In the genomic region with DNA sequence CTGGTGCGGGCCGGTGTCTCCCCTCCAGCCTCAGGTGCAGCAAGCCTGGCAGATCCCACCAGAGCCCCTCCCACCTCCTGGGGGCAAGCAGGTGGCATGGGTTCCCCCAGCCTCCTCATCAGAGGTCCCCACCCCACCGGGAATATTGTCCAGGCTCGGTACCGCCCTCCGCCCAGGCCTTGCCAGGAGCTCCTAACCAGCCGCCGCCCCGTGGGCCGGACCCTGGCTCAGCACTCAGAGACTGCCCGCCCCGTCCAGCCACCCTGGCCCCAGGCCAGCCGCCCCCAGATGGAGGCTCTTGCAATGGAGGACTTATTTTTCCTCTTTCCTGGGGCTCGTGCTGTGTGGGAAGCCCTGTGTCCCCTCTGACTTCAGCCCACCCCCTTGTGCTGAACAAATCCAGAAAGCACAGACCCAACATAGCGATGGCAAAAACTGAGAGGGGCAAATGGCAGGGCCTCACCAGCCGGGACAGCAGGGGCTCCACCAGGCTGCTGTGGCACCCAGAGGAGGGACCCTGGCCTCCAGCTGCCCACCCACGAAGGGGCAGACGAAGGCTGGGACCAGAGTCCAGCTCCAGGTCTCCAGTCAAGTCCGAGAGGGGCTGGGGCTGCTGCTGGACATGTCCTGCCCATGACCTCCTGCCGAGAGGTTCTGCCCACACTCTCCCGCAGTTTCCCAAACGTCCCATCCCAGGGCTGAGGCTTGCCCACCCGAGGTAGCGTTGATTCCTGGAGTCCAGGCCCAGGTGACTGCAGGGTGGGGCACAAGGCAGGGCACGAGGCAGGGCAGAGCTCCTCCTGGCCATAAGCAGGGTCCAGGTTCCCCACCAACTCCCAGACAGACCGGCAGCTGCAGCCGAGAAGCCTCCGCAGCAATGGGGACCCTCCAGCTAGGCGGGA, we compare ENCODE assay signal across 1 cellular context.
TF ChIP-seq lines count a peak whose summit lies in the region.

No MANE protein-coding gene starts in this region.

TF ChIP-seq in H1, 55 proteins besides CTCF, POLR2A, EP300 and RAD21:
- TF ChIP-seq EGR1 (IDR thresholded peaks at IDR 0.05; ENCODE audit: borderline replicate concordance, low read depth, low read length) = no peak
- no peak for TF ChIP-seq CEBPB (IDR thresholded peaks at IDR 0.05; ENCODE audit: low read depth, low read length)
- no peak for TF ChIP-seq CTBP2 (IDR thresholded peaks at IDR 0.05; ENCODE audit: borderline replicate concordance, insufficient read depth, insufficient read length, low read length)
- no peak for TF ChIP-seq NANOG (IDR thresholded peaks at IDR 0.05; ENCODE audit: insufficient read depth, low read depth, low read length, poor library complexity, severe bottlenecking)
- TF ChIP-seq RFX5 (IDR thresholded peaks at IDR 0.05; ENCODE audit: borderline replicate concordance, low read depth, low read length) = no peak
- no peak for TF ChIP-seq NRF1 (IDR thresholded peaks at IDR 0.05; ENCODE audit: low read depth, low read length)
- TF ChIP-seq JUND (IDR thresholded peaks at IDR 0.05; ENCODE audit: low read length) = no peak
- TF ChIP-seq SIN3A (conservative IDR thresholded peaks at IDR 0.05 in 1 of 2, IDR thresholded peaks at IDR 0.05 in 1 of 2; ENCODE audit: low read depth in 1 of 2, low read length in 2 of 2) = no peak
- no peak for TF ChIP-seq SRF (IDR thresholded peaks at IDR 0.05; ENCODE audit: low read depth, low read length)
- TF ChIP-seq TCF12 (IDR thresholded peaks at IDR 0.05; ENCODE audit: low read depth, low read length) = no peak
- TF ChIP-seq SP2 (IDR thresholded peaks at IDR 0.05; ENCODE audit: low read length) = no peak
- no peak for TF ChIP-seq SAP30 (IDR thresholded peaks at IDR 0.05; ENCODE audit: insufficient read depth, insufficient replicate concordance, low read length)
